9 cellular contexts compared by ENCODE assay signal in the genomic region with DNA sequence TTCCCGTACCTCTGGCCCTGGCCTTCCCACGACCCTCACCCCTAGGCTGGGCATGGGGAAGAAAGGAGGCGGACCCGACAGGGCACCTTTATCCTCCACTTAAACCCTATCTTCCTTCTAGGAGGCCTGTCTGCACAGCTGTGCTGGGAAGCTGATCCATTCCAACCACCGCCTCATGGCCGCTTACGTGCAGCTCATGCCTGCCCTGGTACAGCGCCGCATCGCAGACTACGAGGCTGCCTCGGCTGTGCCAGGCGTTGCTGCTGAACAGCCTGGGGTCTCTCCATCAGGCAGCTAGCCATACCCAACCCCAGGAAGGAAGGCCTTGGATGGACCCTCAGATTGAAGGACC. TPM values are rescaled to one million over a fixed set of nuclear protein-coding genes. Genes with fewer than 3 reads are reported as not detected.
DNase-seq lines count a peak whose midpoint lies in the region; ATAC-seq, FAIRE-seq and TF ChIP-seq lines count a peak whose summit lies in the region.
"Had no signal": no experiment of that assay in that cellular context is flagged by ENCODE, and none has a peak within 500 bp of the region (broad histone marks: within the 10 kb centered on the region; RNA-seq: fewer than 3 reads in every experiment).

No MANE protein-coding gene starts in this region.

- no peak for DNase-seq in GM06990 (ENCODE audit: extremely low read depth, insufficient read length)
- DNase-seq in MCF 10A (ENCODE audit: unreplicated experiment) = no peak
- no peak for DNase-seq in lung (ENCODE audit: low spot score)
- no peak for DNase-seq in aorta
- DNase-seq in GM12892 (ENCODE audit: insufficient read length) = no peak
- no peak for DNase-seq in cerebellar cortex (ENCODE audit: low spot score)

- CTCF ChIA-PET in MCF 10A (lab: Yijun Ruan, JAX) = interaction anchor here (0.7 to 10.6 kb wide), 11 partner anchors 15 to 420 kb away, joined by 3 to 65 read pairs (median 4); partner anchors contain the start of genes DNHD1 and MRPL17

- peak overlapping the region; percentile 93 for H3K4me3 Mint-ChIP-seq in MCF 10A (ENCODE audit: unreplicated experiment)

- no TSS peak for BruUV-seq in MCF 10A (replicated peaks; lab: Mats Ljungman, UMichigan)

- POLR2A ChIA-PET in MCF 10A (lab: Yijun Ruan, JAX) = interaction anchor here (0.5 to 2.8 kb wide), 27 partner anchors 8 to 791 kb away, joined by 3 to 32 read pairs (median 7); partner anchors contain the start of genes APBB1, DNHD1, FHIP1B and MRPL17

- intact Hi-C loops in MCF 10A (cut with micrococcal nuclease) (no loop called here), aorta (cut with DNase I) (loop anchor here in 1 of 2 donors (5.0 kb wide), 1 partner anchor 200 kb away; the partner anchor contains the start of gene MRPL17)

- FAIRE-seq in GM12892 (lab: Jason Lieb, UNC) = no peak

- H3K27ac ChIP-seq in lung (ENCODE audit: low read depth in 1 of 2, low read length in 1 of 2) = peak overlapping the region; percentile 69 to 96
- peak overlapping the region in 1 of 2 donors; percentile 30 for H3K27ac ChIP-seq in aorta (ENCODE audit: low read depth in 1 of 2, low read length in 2 of 2)

- H3K36me3 Mint-ChIP-seq in MCF 10A (ENCODE audit: insufficient read depth, unreplicated experiment) = peaks cover 44% of the 10 kb centered on the region

- H3K9me3 ChIP-seq in lung (ENCODE audit: control insufficient read depth in 2 of 2, insufficient read depth in 1 of 2, low read length in 1 of 2) = no peaks in the 10 kb centered on the region
- no peaks in the 10 kb centered on the region for H3K9me3 ChIP-seq in aorta (ENCODE audit: control insufficient read depth, low read length)

- H3K36me3 ChIP-seq in GM06990 (ENCODE audit: control insufficient read depth, insufficient read depth, low read length) (peaks cover 31% of the 10 kb centered on the region), lung (ENCODE audit: control insufficient read depth in 2 of 2, insufficient read depth in 2 of 2, low read length in 2 of 2) (peaks cover 18 to 30% of the 10 kb centered on the region in 2 donors), aorta (ENCODE audit: control insufficient read depth in 1 of 2, insufficient read depth in 2 of 2, low read length in 1 of 2) (peaks cover 0 to 3% of the 10 kb centered on the region in 2 donors)

- peaks cover 17% of the 10 kb centered on the region for H3K4me1 Mint-ChIP-seq in MCF 10A (ENCODE audit: insufficient read depth, unreplicated experiment)

- peak; percentile 1 for ATAC-seq in HG03354 (IDR thresholded peaks at IDR 0.05; ENCODE audit: poor library complexity, severe bottlenecking, unreplicated experiment)
- ATAC-seq in lung (ENCODE audit: insufficient read depth, low FRiP score) = no peak
- no peak for ATAC-seq in aorta (ENCODE audit: low FRiP score)
- no peak for ATAC-seq in GM18907 (IDR thresholded peaks at IDR 0.05; ENCODE audit: unreplicated experiment)

- no peaks in the 10 kb centered on the region for H3K9me3 Mint-ChIP-seq in MCF 10A (ENCODE audit: unreplicated experiment)

- H3K4me1 ChIP-seq in lung (ENCODE audit: control insufficient read depth in 2 of 2, insufficient read depth in 2 of 2, low read length in 2 of 2) (peaks cover 9 to 10% of the 10 kb centered on the region in 2 donors), aorta (ENCODE audit: control insufficient read depth in 1 of 2, insufficient read depth in 2 of 2, low read length in 2 of 2) (peaks cover 0 to 2% of the 10 kb centered on the region in 2 donors)

- TF ChIP-seq POLR2A in GM12892 (IDR thresholded peaks at IDR 0.05; ENCODE audit: low read depth, low read length) = no peak

- H3K4me3 ChIP-seq in GM06990 (replicated peaks; ENCODE audit: low read depth, low read length) (peak overlapping the region; percentile 87), lung (peak overlapping the region; percentile 77), aorta (ENCODE audit: low read length in 2 of 2) (peak overlapping the region; percentile 30 to 56)

- TF ChIP-seq CTCF in GM06990 (IDR thresholded peaks at IDR 0.05; ENCODE audit: insufficient read depth, low read length, poor library complexity, severe bottlenecking) = no peak
- TF ChIP-seq CTCF in MCF 10A (IDR thresholded peaks at IDR 0.05; ENCODE audit: unreplicated experiment) = no peak
- no peak for TF ChIP-seq CTCF in lung (IDR thresholded peaks at IDR 0.05; ENCODE audit: control extremely low read depth, extremely low read depth)

- peak overlapping the region; percentile 99 for H3K27ac Mint-ChIP-seq in MCF 10A (ENCODE audit: low read depth, unreplicated experiment)

- H3K27me3 Mint-ChIP-seq in MCF 10A (ENCODE audit: insufficient read depth, unreplicated experiment) = no peaks in the 10 kb centered on the region

- H3K27me3 ChIP-seq in GM06990 (replicated peaks; ENCODE audit: control insufficient read depth, insufficient read depth, low read length) (no peaks in the 10 kb centered on the region), lung (ENCODE audit: control insufficient read depth, insufficient read depth) (no peaks in the 10 kb centered on the region), aorta (ENCODE audit: control insufficient read depth in 1 of 2, insufficient read depth in 2 of 2, low read length in 1 of 2) (no peaks in the 10 kb centered on the region)

- 6 to 7% methylated on average over 13 of the region's 13 CpGs for WGBS in lung, 2 donors
- 2 to 9% methylated on average over 13 of the region's 13 CpGs for WGBS in aorta, 2 donors

RNA-seq across cellular contexts. Expression of gene TIMM10B, which starts 0.6 kb away (rescaled TPM):
- total RNA-seq in MCF 10A (2022) = 36.2 and 42.1 TPM in 2 replicates
- total RNA-seq in lung = 10 to 100 TPM; 31.5 to 43.4 TPM
- 10 to 100 TPM; 20.5 to 32.6 TPM for polyA plus RNA-seq in lung
- total RNA-seq in aorta = 10 to 100 TPM; 31.1 to 37.3 TPM
- 10 to 100 TPM; 21.0 to 39.1 TPM for polyA plus RNA-seq in aorta
- polyA plus RNA-seq in GM12892 (2012; ENCODE audit: missing spikeins) = 27.4 TPM

RNA-seq across cellular contexts. Expression of gene ARFIP2, which starts 0.8 kb away (rescaled TPM):
- total RNA-seq in MCF 10A (2022) = 76.3 and 96.0 TPM in 2 replicates
- total RNA-seq in lung = 10 to 100 TPM; 34.0 to 53.7 TPM
- polyA plus RNA-seq in lung = 10 to 100 TPM; 41.9 to 51.1 TPM
- 10 to 100 TPM; 40.8 to 46.0 TPM for total RNA-seq in aorta
- polyA plus RNA-seq in aorta = 10 to 100 TPM; 14.9 to 56.1 TPM
- 35.7 TPM for polyA plus RNA-seq in GM12892 (2012; ENCODE audit: missing spikeins)

RNA-seq across cellular contexts. Expression of gene TRIM3, which starts 8.2 kb away (rescaled TPM):
- total RNA-seq in MCF 10A (2022) = 7.3 and 7.4 TPM in 2 replicates
- 10 to 100 TPM; 28.4 to 29.0 TPM for total RNA-seq in lung
- polyA plus RNA-seq in lung = 10 to 100 TPM; 15.7 to 16.4 TPM
- total RNA-seq in aorta = 10 to 100 TPM; 28.6 to 35.5 TPM
- 10 to 100 TPM; 23.5 to 44.9 TPM for polyA plus RNA-seq in aorta
- polyA plus RNA-seq in GM12892 (2012; ENCODE audit: missing spikeins) = 5.3 TPM

RNA-seq across cellular contexts. Expression of gene DNHD1, which starts 15.2 kb away (rescaled TPM):
- total RNA-seq in MCF 10A (2022) (18.3 and 26.5 TPM in 2 replicates), lung (10 to 100 TPM; 15.2 to 15.6 TPM), aorta (10 to 100 TPM; 24.1 to 28.1 TPM)
- polyA plus RNA-seq in lung (1 to 10 TPM; 4.5 to 8.8 TPM), aorta (10 to 100 TPM in 1 of 2 donors, 1 to 10 TPM in 1; 1.9 to 20.5 TPM)
- 20.4 TPM for polyA plus RNA-seq in GM12892 (2012; ENCODE audit: missing spikeins)

RNA-seq across cellular contexts. Expression of gene HPX, which starts 41.1 kb away (rescaled TPM):
- total RNA-seq in MCF 10A (2022) (0.71 and 0.75 TPM in 2 replicates), lung (1 to 10 TPM; 2.3 to 3.5 TPM), aorta (1 to 10 TPM; 3.0 to 6.0 TPM)
- polyA plus RNA-seq in lung (1 to 10 TPM in 1 of 2 donors, under 1 TPM in 1; 0.46 to 1.3 TPM), aorta (1 to 10 TPM in 1 of 2 donors, under 1 TPM in 1; 0.50 to 1.1 TPM)
- 0.57 TPM for polyA plus RNA-seq in GM12892 (2012; ENCODE audit: missing spikeins)
- total RNA-seq: SK-MEL-5 had no signal
